Comparison of ENCODE assay signal across 8 cellular contexts in the genomic region with DNA sequence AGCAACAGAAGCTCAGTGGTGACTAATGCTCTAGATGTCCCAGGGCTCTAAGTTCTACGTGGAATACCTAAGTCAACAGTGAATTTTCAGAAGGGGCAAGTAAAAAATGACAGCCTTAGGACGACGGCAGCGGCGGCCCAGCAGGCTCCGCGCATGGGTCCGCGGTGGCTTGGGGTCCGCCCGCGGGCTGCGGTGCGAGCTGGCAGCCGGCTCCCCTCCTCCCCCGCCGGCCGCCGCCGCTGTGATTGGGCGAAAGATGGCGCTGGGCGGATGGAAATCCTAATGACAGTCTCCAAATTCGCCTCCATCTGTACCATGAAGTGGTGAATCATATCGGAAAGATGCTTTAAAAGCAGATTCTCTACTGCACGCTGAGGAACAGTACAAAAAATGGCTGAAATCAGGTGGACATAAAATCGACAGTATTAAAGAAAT.
DNase-seq lines count a peak whose midpoint lies in the region; ATAC-seq and TF ChIP-seq lines count a peak whose summit lies in the region.

No MANE protein-coding gene starts in this region.

- peak overlapping the region in 5 of 7 donors; percentile 57 to 74 (median 67) for H3K4me3 Mint-ChIP-seq in CD8-positive, alpha-beta memory T cell

- H3K27ac ChIP-seq in CD8-positive, alpha-beta memory T cell (ENCODE audit: low read depth, low read length) = no peak overlapping the region
- no peak overlapping the region for H3K27ac ChIP-seq in right lobe of liver

- no peaks in the 10 kb centered on the region for H3K36me3 ChIP-seq in CD8-positive, alpha-beta memory T cell (ENCODE audit: insufficient read depth, low read length)
- H3K36me3 ChIP-seq in right lobe of liver = no peaks in the 10 kb centered on the region

- H3K4me1 Mint-ChIP-seq in CD8-positive, alpha-beta memory T cell = peaks cover 3 to 15% (median 12%) of the 10 kb centered on the region in 3 donors

- intact Hi-C loops in right lobe of liver (cut with DNase I) = no loop called here

- no peak overlapping the region for H3K4me3 ChIP-seq in CD8-positive, alpha-beta memory T cell (ENCODE audit: low read length)
- H3K4me3 ChIP-seq in choroid plexus epithelial cell (ENCODE audit: low read depth, low read length) (peak overlapping the region; percentile 57), right lobe of liver (peak overlapping the region; percentile 30 to 48 (median 46))

- CTCF ChIA-PET in CD8-positive, alpha-beta memory T cell (lab: Charles Lee) = interaction anchor here (0.8 kb wide), 1 partner anchor 546 kb away, joined by 3 read pairs; no protein-coding TSS in a partner anchor

- TF ChIP-seq CTCF in choroid plexus epithelial cell (conservative IDR thresholded peaks at IDR 0.05; ENCODE audit: low read depth, low read length) (no peak), right lobe of liver (IDR thresholded peaks at IDR 0.05) (no peak)

- peak; percentile 31; the same call in 1 of the 2 replicates for TF ChIP-seq RAD21 in Ishikawa (IDR thresholded peaks at IDR 0.05; ENCODE audit: low read depth)

- H3K27me3 Mint-ChIP-seq in CD8-positive, alpha-beta memory T cell = peaks cover 15 to 45% of the 10 kb centered on the region in 2 donors

- POLR2A ChIA-PET in CD8-positive, alpha-beta memory T cell (lab: Charles Lee) = no interaction called here

- no peaks in the 10 kb centered on the region for H3K9me3 ChIP-seq in CD8-positive, alpha-beta memory T cell (ENCODE audit: low read length)
- no peaks in the 10 kb centered on the region for H3K9me3 ChIP-seq in right lobe of liver

- TF ChIP-seq EP300 in Ishikawa (IDR thresholded peaks at IDR 0.05; ENCODE audit: borderline replicate concordance) = no peak

- 7% methylated on average over 24 of the region's 27 CpGs for WGBS in right lobe of liver (ENCODE audit: insufficient coverage, low coverage, low lambda C conversion rate, missing lambda C conversion rate)

- H3K36me3 Mint-ChIP-seq in CD8-positive, alpha-beta memory T cell = peaks cover 0 to 4% (median 2%) of the 10 kb centered on the region in 3 donors

- no peak for TF ChIP-seq POLR2A in right lobe of liver (IDR thresholded peaks at IDR 0.05)

- H3K9me3 Mint-ChIP-seq in CD8-positive, alpha-beta memory T cell = no peaks in the 10 kb centered on the region

- peak; percentile 52 to 69 (median 60) for ATAC-seq in right lobe of liver
- ATAC-seq in HG03108 (IDR thresholded peaks at IDR 0.05; ENCODE audit: unreplicated experiment) = no peak
- ATAC-seq in GM18498 (IDR thresholded peaks at IDR 0.05; ENCODE audit: unreplicated experiment) = no peak

- H3K27me3 ChIP-seq in CD8-positive, alpha-beta memory T cell (ENCODE audit: insufficient read depth, low read length, poor library complexity, severe bottlenecking) = no peaks in the 10 kb centered on the region
- no peaks in the 10 kb centered on the region for H3K27me3 ChIP-seq in right lobe of liver

- no peaks in the 10 kb centered on the region for H3K4me1 ChIP-seq in CD8-positive, alpha-beta memory T cell (ENCODE audit: insufficient read depth, low read length)
- peaks cover 0 to 8% (median 0%) of the 10 kb centered on the region in 4 donors for H3K4me1 ChIP-seq in right lobe of liver

- H3K27ac Mint-ChIP-seq in CD8-positive, alpha-beta memory T cell = no peak overlapping the region

- no peak for DNase-seq in CD8-positive, alpha-beta memory T cell
- peak; percentile 66 for DNase-seq in T1000 (lab: John Stamatoyannopoulos, UW)
- peak; percentile 49 for DNase-seq in choroid plexus epithelial cell (ENCODE audit: low read depth)
- DNase-seq in right lobe of liver = no peak
- DNase-seq in stimulated activated CD4-positive, alpha-beta T cell treated with anti-CD3 and anti-CD28 coated beads, Interleukin-4, amount 100 ng/mL, for 48 hours (ENCODE audit: low read depth in 2 of 2) = peak; percentile 55 to 57

TF ChIP-seq in Ishikawa, 13 proteins besides CTCF, POLR2A, EP300 and RAD21:
- TF ChIP-seq TCF12 (IDR thresholded peaks at IDR 0.05; ENCODE audit: low read depth) = no peak
- peak; percentile 78 for TF ChIP-seq YY1 (IDR thresholded peaks at IDR 0.05; ENCODE audit: low read depth)
- TF ChIP-seq ZBTB7A (IDR thresholded peaks at IDR 0.05; ENCODE audit: low read depth) = peak; percentile 59; the same call in 1 of the 2 replicates
- TF ChIP-seq, protein P1, sequence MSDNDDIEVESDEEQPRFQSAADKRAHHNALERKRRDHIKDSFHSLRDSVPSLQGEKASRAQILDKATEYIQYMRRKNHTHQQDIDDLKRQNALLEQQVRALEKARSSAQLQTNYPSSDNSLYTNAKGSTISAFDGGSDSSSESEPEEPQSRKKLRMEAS (IDR thresholded peaks at IDR 0.05) = 0 out of 2 replicates have a peak, but pooled peaks have one; percentile 15
- no peak for TF ChIP-seq FOXM1 (IDR thresholded peaks at IDR 0.05; ENCODE audit: borderline replicate concordance, low read depth)
- TF ChIP-seq EGR1 (IDR thresholded peaks at IDR 0.05) = 0 out of 2 replicates have a peak, but pooled peaks have one; percentile 8
- TF ChIP-seq USF1 (IDR thresholded peaks at IDR 0.05) = no peak
- TF ChIP-seq CEBPB (IDR thresholded peaks at IDR 0.05) = no peak
- TF ChIP-seq, protein P2, sequence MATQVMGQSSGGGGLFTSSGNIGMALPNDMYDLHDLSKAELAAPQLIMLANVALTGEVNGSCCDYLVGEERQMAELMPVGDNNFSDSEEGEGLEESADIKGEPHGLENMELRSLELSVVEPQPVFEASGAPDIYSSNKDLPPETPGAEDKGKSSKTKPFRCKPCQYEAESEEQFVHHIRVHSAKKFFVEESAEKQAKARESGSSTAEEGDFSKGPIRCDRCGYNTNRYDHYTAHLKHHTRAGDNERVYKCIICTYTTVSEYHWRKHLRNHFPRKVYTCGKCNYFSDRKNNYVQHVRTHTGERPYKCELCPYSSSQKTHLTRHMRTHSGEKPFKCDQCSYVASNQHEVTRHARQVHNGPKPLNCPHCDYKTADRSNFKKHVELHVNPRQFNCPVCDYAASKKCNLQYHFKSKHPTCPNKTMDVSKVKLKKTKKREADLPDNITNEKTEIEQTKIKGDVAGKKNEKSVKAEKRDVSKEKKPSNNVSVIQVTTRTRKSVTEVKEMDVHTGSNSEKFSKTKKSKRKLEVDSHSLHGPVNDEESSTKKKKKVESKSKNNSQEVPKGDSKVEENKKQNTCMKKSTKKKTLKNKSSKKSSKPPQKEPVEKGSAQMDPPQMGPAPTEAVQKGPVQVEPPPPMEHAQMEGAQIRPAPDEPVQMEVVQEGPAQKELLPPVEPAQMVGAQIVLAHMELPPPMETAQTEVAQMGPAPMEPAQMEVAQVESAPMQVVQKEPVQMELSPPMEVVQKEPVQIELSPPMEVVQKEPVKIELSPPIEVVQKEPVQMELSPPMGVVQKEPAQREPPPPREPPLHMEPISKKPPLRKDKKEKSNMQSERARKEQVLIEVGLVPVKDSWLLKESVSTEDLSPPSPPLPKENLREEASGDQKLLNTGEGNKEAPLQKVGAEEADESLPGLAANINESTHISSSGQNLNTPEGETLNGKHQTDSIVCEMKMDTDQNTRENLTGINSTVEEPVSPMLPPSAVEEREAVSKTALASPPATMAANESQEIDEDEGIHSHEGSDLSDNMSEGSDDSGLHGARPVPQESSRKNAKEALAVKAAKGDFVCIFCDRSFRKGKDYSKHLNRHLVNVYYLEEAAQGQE (IDR thresholded peaks at IDR 0.05; ENCODE audit: low read depth) = no peak
- TF ChIP-seq CREB1 (IDR thresholded peaks at IDR 0.05; ENCODE audit: low read depth) = no peak

Comparison
In these comparisons a context has a peak if more than half of its experiments do, and no peak if none do; other contexts are left out.
1. DNase-seq: peak in T1000 (single experiment), choroid plexus epithelial cell (single experiment) and stimulated activated CD4-positive, alpha-beta T cell treated with anti-CD3 and anti-CD28 coated beads, Interleukin-4, amount 100 ng/mL, for 48 hours (2 of 2); none in CD8-positive, alpha-beta memory T cell (0 of 5) and right lobe of liver (0 of 3).
2. ATAC-seq: peak in right lobe of liver (4 of 4); none in HG03108 (single experiment) and GM18498 (single experiment).